In the genomic region with DNA sequence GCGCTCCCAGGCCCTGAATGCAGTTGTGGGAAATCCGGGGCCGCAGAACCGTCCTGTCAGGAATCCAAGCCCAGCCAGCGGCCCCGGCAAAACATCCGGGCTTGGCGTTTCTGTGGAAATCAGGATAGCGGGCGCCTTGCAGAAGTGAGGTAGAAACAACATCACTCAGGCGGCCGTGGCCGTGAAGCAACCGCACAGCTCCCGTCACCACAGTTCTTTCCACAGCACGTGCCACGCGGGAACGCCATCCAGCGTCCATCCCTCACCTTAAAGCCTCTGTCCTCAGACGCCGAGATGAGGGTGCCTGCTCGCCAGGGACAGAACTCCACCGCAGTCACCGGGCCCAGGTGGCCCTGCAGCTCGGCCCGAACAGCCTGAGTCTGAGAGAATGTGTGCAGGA, we compare ENCODE assay signal across 33 cellular contexts.
"Had no signal": no experiment of that assay in that cellular context is flagged by ENCODE, and none has a peak within 500 bp of the region (broad histone marks: within the 10 kb centered on the region; RNA-seq: fewer than 3 reads in every experiment).

No MANE protein-coding gene starts in this region.

- H3K36me3 ChIP-seq: WERI-Rb-1 had no signal

- H3K9me3 ChIP-seq: adrenal gland, body of pancreas, esophagus squamous epithelium had no signal

- DNase-seq: activated B cell treated with CpG ODN at 0.5 μM for 24 hours; activated CD4-positive, alpha-beta T cell treated with anti-CD3 and anti-CD28 coated beads for 48 hours; activated CD4-positive, alpha-beta T cell treated with anti-CD3 and anti-CD28 coated beads, Interleukin-2, amount 50 U/mL, for 1 hour; activated CD4-positive, alpha-beta T cell treated with anti-CD3 and anti-CD28 coated beads, Interleukin-2, amount 50 U/mL, for 48 hours; activated CD8-positive, alpha-beta memory T cell treated with anti-CD3 and anti-CD28 coated beads, Interleukin-2, amount 10 ng/mL, durations not matched to agents 7 days and 5 days; activated CD8-positive, alpha-beta memory T cell treated with anti-CD3 and anti-CD28 coated beads, Interleukin-2, amount 50 U/mL, for 4 hours; activated effector memory CD4-positive, alpha-beta T cell treated with anti-CD3 and anti-CD28 coated beads, Interleukin-2, amount 50 U/mL, for 16 hours; activated naive CD4-positive, alpha-beta T cell treated with anti-CD3 and anti-CD28 coated beads for 36 hours; activated naive CD8-positive, alpha-beta T cell treated with anti-CD3 and anti-CD28 coated beads for 36 hours; activated naive CD8-positive, alpha-beta T cell treated with anti-CD3 and anti-CD28 coated beads, Interleukin-2, amount 50 U/mL, for 24 hours; activated T-cell treated with anti-CD3 and anti-CD28 coated beads, Interleukin-2, amount 50 U/mL, for 1 hour; adrenal gland; amygdala; aorta; body of pancreas; caudate nucleus; cortex of kidney; dermis blood vessel endothelial cell; effector CD4-positive, alpha-beta T cell; effector memory CD8-positive, alpha-beta T cell; erythroblast; esophagus squamous epithelium; head of caudate nucleus; T-helper 1 cell; T-helper 17 cell; T1000; WERI-Rb-1 had no signal

- ATAC-seq: activated CD4-positive, CD25-positive, alpha-beta regulatory T cell treated with anti-CD3 and anti-CD28 coated beads, Interleukin-2, amount 50 U/mL, for 24 hours; activated CD8-positive, alpha-beta memory T cell treated with anti-CD3 and anti-CD28 coated beads, Interleukin-2, amount 10 ng/mL, durations not matched to agents 7 days and 5 days; activated CD8-positive, alpha-beta T cell treated with anti-CD3 and anti-CD28 coated beads, Interleukin-2, amount 10 ng/mL, durations not matched to agents 7 days and 5 days; activated naive CD8-positive, alpha-beta T cell treated with anti-CD3 and anti-CD28 coated beads, Interleukin-2, amount 50 U/mL, for 24 hours; body of pancreas; effector memory CD8-positive, alpha-beta T cell; T-helper 17 cell had no signal

- H3K4me3 Mint-ChIP-seq: activated B cell treated with CpG ODN at 0.5 μM for 24 hours; activated CD8-positive, alpha-beta memory T cell treated with anti-CD3 and anti-CD28 coated beads, Interleukin-2, amount 10 ng/mL, durations not matched to agents 7 days and 5 days; activated CD8-positive, alpha-beta T cell treated with anti-CD3 and anti-CD28 coated beads, Interleukin-2, amount 10 ng/mL, durations not matched to agents 7 days and 5 days; activated naive CD4-positive, alpha-beta T cell treated with anti-CD3 and anti-CD28 coated beads for 36 hours; activated naive CD4-positive, alpha-beta T cell treated with anti-CD3 and anti-CD28 coated beads, Interleukin-2, amount 50 U/mL, for 24 hours; activated naive CD8-positive, alpha-beta T cell treated with anti-CD3 and anti-CD28 coated beads for 36 hours; activated naive CD8-positive, alpha-beta T cell treated with anti-CD3 and anti-CD28 coated beads, Interleukin-2, amount 50 U/mL, for 24 hours; activated T-helper 1 cell treated with anti-CD3 and anti-CD28 coated beads, Interleukin-12 subunit alpha, Interleukin-12 subunit beta, Interleukin-2, Interleukin-4 antibody, amounts not matched to agents 30 ng/mL and 10 ng/mL and 1 ng/mL, durations not matched to agents 14 hours and 24 hours and 36 hours; effector memory CD8-positive, alpha-beta T cell; T-helper 17 cell; T-helper 2 cell treated with Interferon-gamma antibody and Interleukin-4, amounts not matched to agents 5 μg/mL and 100 μg/mL, for 36 hours had no signal

- H3K27ac ChIP-seq: adrenal gland, body of pancreas, esophagus squamous epithelium, WERI-Rb-1 had no signal

- H3K4me1 Mint-ChIP-seq: activated B cell treated with CpG ODN at 0.5 μM for 24 hours had no signal

- H3K27me3 ChIP-seq: adrenal gland, body of pancreas, esophagus squamous epithelium had no signal

- H3K9me3 Mint-ChIP-seq: activated B cell treated with CpG ODN at 0.5 μM for 24 hours; activated naive CD4-positive, alpha-beta T cell treated with anti-CD3 and anti-CD28 coated beads for 36 hours; activated naive CD4-positive, alpha-beta T cell treated with anti-CD3 and anti-CD28 coated beads, Interleukin-2, amount 50 U/mL, for 24 hours; activated naive CD8-positive, alpha-beta T cell treated with anti-CD3 and anti-CD28 coated beads for 36 hours; activated naive CD8-positive, alpha-beta T cell treated with anti-CD3 and anti-CD28 coated beads, Interleukin-2, amount 50 U/mL, for 24 hours; activated T-helper 1 cell treated with anti-CD3 and anti-CD28 coated beads, Interleukin-12 subunit alpha, Interleukin-12 subunit beta, Interleukin-2, Interleukin-4 antibody, amounts not matched to agents 30 ng/mL and 10 ng/mL and 1 ng/mL, durations not matched to agents 14 hours and 24 hours and 36 hours; activated T-helper 2 cell treated with anti-CD3 and anti-CD28 coated beads, Interferon-gamma antibody, Interleukin-2, Interleukin-4, amounts not matched to agents 10 μg/mL and 5 μg/mL and 100 μg/mL, durations not matched to agents 14 hours and 24 hours and 36 hours; effector memory CD8-positive, alpha-beta T cell; T-helper 2 cell treated with Interferon-gamma antibody and Interleukin-4, amounts not matched to agents 5 μg/mL and 100 μg/mL, for 36 hours had no signal

- H3K4me1 ChIP-seq: adrenal gland, body of pancreas had no signal

- H3K27me3 Mint-ChIP-seq: activated B cell treated with CpG ODN at 0.5 μM for 24 hours; activated CD8-positive, alpha-beta memory T cell treated with anti-CD3 and anti-CD28 coated beads, Interleukin-2, amount 10 ng/mL, durations not matched to agents 7 days and 5 days; activated naive CD4-positive, alpha-beta T cell treated with anti-CD3 and anti-CD28 coated beads, Interleukin-2, amount 50 U/mL, for 24 hours; activated naive CD8-positive, alpha-beta T cell treated with anti-CD3 and anti-CD28 coated beads for 36 hours; activated naive CD8-positive, alpha-beta T cell treated with anti-CD3 and anti-CD28 coated beads, Interleukin-2, amount 50 U/mL, for 24 hours; effector memory CD8-positive, alpha-beta T cell; T-helper 17 cell had no signal

- H3K27ac Mint-ChIP-seq: activated B cell treated with CpG ODN at 0.5 μM for 24 hours; activated CD8-positive, alpha-beta memory T cell treated with anti-CD3 and anti-CD28 coated beads, Interleukin-2, amount 10 ng/mL, durations not matched to agents 7 days and 5 days; activated CD8-positive, alpha-beta T cell treated with anti-CD3 and anti-CD28 coated beads, Interleukin-2, amount 10 ng/mL, durations not matched to agents 7 days and 5 days; activated naive CD4-positive, alpha-beta T cell treated with anti-CD3 and anti-CD28 coated beads for 36 hours; activated naive CD4-positive, alpha-beta T cell treated with anti-CD3 and anti-CD28 coated beads, Interleukin-2, amount 50 U/mL, for 24 hours; activated naive CD8-positive, alpha-beta T cell treated with anti-CD3 and anti-CD28 coated beads for 36 hours; activated naive CD8-positive, alpha-beta T cell treated with anti-CD3 and anti-CD28 coated beads, Interleukin-2, amount 50 U/mL, for 24 hours; activated T-helper 1 cell treated with anti-CD3 and anti-CD28 coated beads, Interleukin-12 subunit alpha, Interleukin-12 subunit beta, Interleukin-2, Interleukin-4 antibody, amounts not matched to agents 30 ng/mL and 10 ng/mL and 1 ng/mL, durations not matched to agents 14 hours and 24 hours and 36 hours; activated T-helper 2 cell treated with anti-CD3 and anti-CD28 coated beads, Interferon-gamma antibody, Interleukin-2, Interleukin-4, amounts not matched to agents 10 μg/mL and 5 μg/mL and 100 μg/mL, durations not matched to agents 14 hours and 24 hours and 36 hours; effector memory CD8-positive, alpha-beta T cell; T-helper 17 cell; T-helper 2 cell treated with Interferon-gamma antibody and Interleukin-4, amounts not matched to agents 5 μg/mL and 100 μg/mL, for 36 hours had no signal

- H3K4me3 ChIP-seq: adrenal gland, body of pancreas, esophagus squamous epithelium had no signal
